ENCODE assay signal across 9 cellular contexts in genomic region chr10:132052124-132052523, GRCh38. TPM values are rescaled to one million over a fixed set of nuclear protein-coding genes. Genes with fewer than 3 reads are reported as not detected.
"Had no signal": no experiment of that assay in that cellular context is flagged by ENCODE, and none has a peak within 500 bp of the region (broad histone marks: within the 10 kb centered on the region; RNA-seq: fewer than 3 reads in every experiment).

No MANE protein-coding gene starts in this region.

- FAIRE-seq: H1, H54, HTR-8/SVneo had no signal

- H3K27ac Mint-ChIP-seq: GM23338, H9, IgD-negative memory B cell had no signal

- H3K4me1 Mint-ChIP-seq: IgD-negative memory B cell had no signal

- H2AFZ ChIP-seq: GM23338 had no signal

- DNase-seq: H9, HCEC 1CT, KG1 had no signal

- H3K4me3 Mint-ChIP-seq: GM23338, H9, IgD-negative memory B cell had no signal

- H3K4me2 ChIP-seq: GM23338 had no signal

- H3K36me3 Mint-ChIP-seq: IgD-negative memory B cell had no signal

- ATAC-seq: GM23338 had no signal

- H3K4me3 ChIP-seq: GM23338 had no signal

RNA-seq across cellular contexts. Expression of gene JAKMIP3, which starts 13.6 kb away (rescaled TPM):
- total RNA-seq: HT-29 had no signal
- polyA plus RNA-seq: IgD-negative memory B cell had no signal
